Comparison of ENCODE assay signal across 13 cellular contexts in genomic region chr11:33534575-33534974, GRCh38.
"Had no signal": no experiment of that assay in that cellular context is flagged by ENCODE, and none has a peak within 500 bp of the region (broad histone marks: within the 10 kb centered on the region; RNA-seq: fewer than 3 reads in every experiment).

No MANE protein-coding gene starts in this region.

- DNase-seq: activated CD8-positive, alpha-beta T cell treated with anti-CD3 and anti-CD28 coated beads, Interleukin-2, amount 10 ng/mL, durations not matched to agents 7 days and 5 days; activated naive CD4-positive, alpha-beta T cell treated with anti-CD3 and anti-CD28 coated beads for 36 hours; left ventricle myocardium inferior; mesendoderm; pancreas; retina; T-helper 9 cell; tibial artery; uterus had no signal

- H3K9me3 ChIP-seq: pancreas, uterus had no signal

- H3K36me3 ChIP-seq: gastroesophageal sphincter, left ventricle myocardium inferior, pancreas, tibial artery, uterus had no signal

- H3K4me1 ChIP-seq: gastroesophageal sphincter, pancreas, tibial artery, uterus had no signal

- H3K27me3 ChIP-seq: pancreas, uterus had no signal

- H3K4me3 Mint-ChIP-seq: activated CD8-positive, alpha-beta T cell treated with anti-CD3 and anti-CD28 coated beads, Interleukin-2, amount 10 ng/mL, durations not matched to agents 7 days and 5 days; activated naive CD4-positive, alpha-beta T cell treated with anti-CD3 and anti-CD28 coated beads for 36 hours; activated T-helper 1 cell treated with anti-CD3 and anti-CD28 coated beads, Interleukin-12 subunit alpha, Interleukin-12 subunit beta, Interleukin-2, Interleukin-4 antibody, amounts not matched to agents 30 ng/mL and 10 ng/mL and 1 ng/mL, durations not matched to agents 14 hours and 24 hours and 36 hours; neural crest cell had no signal

- FAIRE-seq: keratinocyte, pancreas had no signal

- H3K27ac ChIP-seq: gastroesophageal sphincter, left ventricle myocardium inferior, pancreas, tibial artery, uterus had no signal

- H3K4me3 ChIP-seq: gastroesophageal sphincter, left ventricle myocardium inferior, pancreas, tibial artery, uterus had no signal

- H3K27ac Mint-ChIP-seq: activated CD8-positive, alpha-beta T cell treated with anti-CD3 and anti-CD28 coated beads, Interleukin-2, amount 10 ng/mL, durations not matched to agents 7 days and 5 days; activated naive CD4-positive, alpha-beta T cell treated with anti-CD3 and anti-CD28 coated beads for 36 hours; activated T-helper 1 cell treated with anti-CD3 and anti-CD28 coated beads, Interleukin-12 subunit alpha, Interleukin-12 subunit beta, Interleukin-2, Interleukin-4 antibody, amounts not matched to agents 30 ng/mL and 10 ng/mL and 1 ng/mL, durations not matched to agents 14 hours and 24 hours and 36 hours had no signal

- ATAC-seq: activated CD8-positive, alpha-beta T cell treated with anti-CD3 and anti-CD28 coated beads, Interleukin-2, amount 10 ng/mL, durations not matched to agents 7 days and 5 days; gastroesophageal sphincter; pancreas had no signal
